Comparison of ENCODE assay signal across 38 cellular contexts in genomic region chr6:112835078-112835477, GRCh38.
"Had no signal": no experiment of that assay in that cellular context is flagged by ENCODE, and none has a peak within 500 bp of the region (broad histone marks: within the 10 kb centered on the region; RNA-seq: fewer than 3 reads in every experiment).

No MANE protein-coding gene starts in this region.

- H3K4me1 Mint-ChIP-seq: activated B cell treated with CpG ODN at 0.5 μM for 24 hours; activated CD4-positive, alpha-beta T cell treated with anti-CD3 and anti-CD28 coated beads for 36 hours; activated CD4-positive, alpha-beta T cell treated with anti-CD3 and anti-CD28 coated beads, Interleukin-2, amount 10 ng/mL, durations not matched to agents 24 days and 14 days; activated CD8-positive, alpha-beta memory T cell treated with anti-CD3 and anti-CD28 coated beads, Interleukin-2, amount 10 ng/mL, durations not matched to agents 7 days and 5 days; activated naive CD4-positive, alpha-beta T cell treated with anti-CD3 and anti-CD28 coated beads, Interleukin-2, amount 50 U/mL, for 24 hours; activated naive CD8-positive, alpha-beta T cell treated with anti-CD3 and anti-CD28 coated beads for 36 hours; activated naive CD8-positive, alpha-beta T cell treated with anti-CD3 and anti-CD28 coated beads, Interleukin-2, amount 50 U/mL, for 24 hours; endodermal cell; T-helper 17 cell had no signal

- H3K27ac ChIP-seq: adrenal gland, body of pancreas, coronary artery, foreskin keratinocyte, gastrocnemius medialis, heart right ventricle, WERI-Rb-1 had no signal

- DNase-seq: activated B cell treated with CpG ODN at 0.5 μM for 24 hours; activated CD4-positive, alpha-beta memory T cell treated with anti-CD3 and anti-CD28 coated beads for 36 hours; activated CD4-positive, alpha-beta T cell treated with anti-CD3 and anti-CD28 coated beads for 36 hours; activated CD4-positive, alpha-beta T cell treated with anti-CD3 and anti-CD28 coated beads, Interleukin-2, amount 10 ng/mL, durations not matched to agents 24 days and 14 days; activated CD4-positive, CD25-positive, alpha-beta regulatory T cell treated with anti-CD3 and anti-CD28 coated beads, Interleukin-2, amount 50 U/mL, for 72 hours; activated CD8-positive, alpha-beta memory T cell treated with anti-CD3 and anti-CD28 coated beads, Interleukin-2, amount 10 ng/mL, durations not matched to agents 7 days and 5 days; activated CD8-positive, alpha-beta memory T cell treated with anti-CD3 and anti-CD28 coated beads, Interleukin-2, amount 50 U/mL, for 4 hours; activated CD8-positive, alpha-beta T cell treated with anti-CD3 and anti-CD28 coated beads, Interleukin-2, amount 10 ng/mL, durations not matched to agents 7 days and 5 days; activated effector memory CD4-positive, alpha-beta T cell treated with anti-CD3 and anti-CD28 coated beads, Interleukin-2, amount 50 U/mL, for 16 hours; activated naive CD4-positive, alpha-beta T cell treated with anti-CD3 and anti-CD28 coated beads for 36 hours; activated naive CD8-positive, alpha-beta T cell treated with anti-CD3 and anti-CD28 coated beads for 36 hours; activated naive CD8-positive, alpha-beta T cell treated with anti-CD3 and anti-CD28 coated beads, Interleukin-2, amount 50 U/mL, for 24 hours; activated T-cell treated with anti-CD3 and anti-CD28 coated beads, Interleukin-2, amount 50 U/mL, for 1 hour; activated T-cell treated with anti-CD3 and anti-CD28 coated beads, Interleukin-2, amount 50 U/mL, for 48 hours; adrenal gland; amygdala; aorta; body of pancreas; caudate nucleus; cerebellar nuclear complex; effector memory CD4-positive, alpha-beta T cell; endodermal cell; foreskin keratinocyte; gastrocnemius medialis; glutamatergic neuron; heart right ventricle; T-helper 1 cell; T-helper 17 cell; T1000; WERI-Rb-1 had no signal

- H3K9me3 ChIP-seq: adrenal gland, body of pancreas, gastrocnemius medialis, heart right ventricle had no signal

- H3K27me3 Mint-ChIP-seq: activated B cell treated with CpG ODN at 0.5 μM for 24 hours; activated CD4-positive, alpha-beta memory T cell treated with anti-CD3 and anti-CD28 coated beads for 36 hours; activated CD4-positive, alpha-beta T cell treated with anti-CD3 and anti-CD28 coated beads for 36 hours; activated CD4-positive, alpha-beta T cell treated with anti-CD3 and anti-CD28 coated beads, Interleukin-2, amount 10 ng/mL, durations not matched to agents 24 days and 14 days; activated CD8-positive, alpha-beta memory T cell treated with anti-CD3 and anti-CD28 coated beads, Interleukin-2, amount 10 ng/mL, durations not matched to agents 7 days and 5 days; activated naive CD4-positive, alpha-beta T cell treated with anti-CD3 and anti-CD28 coated beads, Interleukin-2, amount 50 U/mL, for 24 hours; activated naive CD8-positive, alpha-beta T cell treated with anti-CD3 and anti-CD28 coated beads for 36 hours; activated naive CD8-positive, alpha-beta T cell treated with anti-CD3 and anti-CD28 coated beads, Interleukin-2, amount 50 U/mL, for 24 hours; T-helper 17 cell had no signal

- H3K27me3 ChIP-seq: adrenal gland, body of pancreas, dorsolateral prefrontal cortex, foreskin keratinocyte, gastrocnemius medialis, heart right ventricle had no signal

- H3K27ac Mint-ChIP-seq: activated B cell treated with CpG ODN at 0.5 μM for 24 hours; activated CD4-positive, alpha-beta memory T cell treated with anti-CD3 and anti-CD28 coated beads for 36 hours; activated CD4-positive, alpha-beta T cell treated with anti-CD3 and anti-CD28 coated beads for 36 hours; activated CD4-positive, alpha-beta T cell treated with anti-CD3 and anti-CD28 coated beads, Interleukin-2, amount 10 ng/mL, durations not matched to agents 24 days and 14 days; activated CD8-positive, alpha-beta memory T cell treated with anti-CD3 and anti-CD28 coated beads, Interleukin-2, amount 10 ng/mL, durations not matched to agents 7 days and 5 days; activated CD8-positive, alpha-beta T cell treated with anti-CD3 and anti-CD28 coated beads, Interleukin-2, amount 10 ng/mL, durations not matched to agents 7 days and 5 days; activated naive CD4-positive, alpha-beta T cell treated with anti-CD3 and anti-CD28 coated beads for 36 hours; activated naive CD4-positive, alpha-beta T cell treated with anti-CD3 and anti-CD28 coated beads, Interleukin-2, amount 50 U/mL, for 24 hours; activated naive CD8-positive, alpha-beta T cell treated with anti-CD3 and anti-CD28 coated beads for 36 hours; activated naive CD8-positive, alpha-beta T cell treated with anti-CD3 and anti-CD28 coated beads, Interleukin-2, amount 50 U/mL, for 24 hours; activated T-helper 1 cell treated with anti-CD3 and anti-CD28 coated beads, Interleukin-12 subunit alpha, Interleukin-12 subunit beta, Interleukin-2, Interleukin-4 antibody, amounts not matched to agents 30 ng/mL and 10 ng/mL and 1 ng/mL, durations not matched to agents 14 hours and 24 hours and 36 hours; activated T-helper 2 cell treated with anti-CD3 and anti-CD28 coated beads, Interferon-gamma antibody, Interleukin-2, Interleukin-4, amounts not matched to agents 10 μg/mL and 5 μg/mL and 100 μg/mL, durations not matched to agents 14 hours and 24 hours and 36 hours; dendritic cell treated with granulocyte-macrophage colony-stimulating factor and Interleukin-4, amounts not matched to agents 40 ng/mL and 50 ng/mL, for 4 days; endodermal cell; T-helper 17 cell; T-helper 2 cell treated with Interferon-gamma antibody and Interleukin-4, amounts not matched to agents 5 μg/mL and 100 μg/mL, for 36 hours had no signal

- H3K4me3 ChIP-seq: adrenal gland, body of pancreas, coronary artery, dorsolateral prefrontal cortex, gastrocnemius medialis, heart right ventricle had no signal

- ATAC-seq: activated CD4-positive, alpha-beta T cell treated with anti-CD3 and anti-CD28 coated beads for 36 hours; activated CD8-positive, alpha-beta memory T cell treated with anti-CD3 and anti-CD28 coated beads, Interleukin-2, amount 10 ng/mL, durations not matched to agents 7 days and 5 days; activated CD8-positive, alpha-beta T cell treated with anti-CD3 and anti-CD28 coated beads, Interleukin-2, amount 10 ng/mL, durations not matched to agents 7 days and 5 days; activated naive CD8-positive, alpha-beta T cell treated with anti-CD3 and anti-CD28 coated beads, Interleukin-2, amount 50 U/mL, for 24 hours; body of pancreas; esophagus mucosa; foreskin keratinocyte; gastrocnemius medialis; heart right ventricle; T-helper 17 cell had no signal

- H3K36me3 Mint-ChIP-seq: activated CD4-positive, alpha-beta memory T cell treated with anti-CD3 and anti-CD28 coated beads for 36 hours; activated CD8-positive, alpha-beta memory T cell treated with anti-CD3 and anti-CD28 coated beads, Interleukin-2, amount 10 ng/mL, durations not matched to agents 7 days and 5 days; activated naive CD4-positive, alpha-beta T cell treated with anti-CD3 and anti-CD28 coated beads, Interleukin-2, amount 50 U/mL, for 24 hours; activated naive CD8-positive, alpha-beta T cell treated with anti-CD3 and anti-CD28 coated beads for 36 hours had no signal

- H3K9me3 Mint-ChIP-seq: activated B cell treated with CpG ODN at 0.5 μM for 24 hours; activated CD4-positive, alpha-beta memory T cell treated with anti-CD3 and anti-CD28 coated beads for 36 hours; activated CD4-positive, alpha-beta T cell treated with anti-CD3 and anti-CD28 coated beads, Interleukin-2, amount 10 ng/mL, durations not matched to agents 24 days and 14 days; activated naive CD4-positive, alpha-beta T cell treated with anti-CD3 and anti-CD28 coated beads for 36 hours; activated naive CD4-positive, alpha-beta T cell treated with anti-CD3 and anti-CD28 coated beads, Interleukin-2, amount 50 U/mL, for 24 hours; activated naive CD8-positive, alpha-beta T cell treated with anti-CD3 and anti-CD28 coated beads for 36 hours; activated naive CD8-positive, alpha-beta T cell treated with anti-CD3 and anti-CD28 coated beads, Interleukin-2, amount 50 U/mL, for 24 hours; activated T-helper 1 cell treated with anti-CD3 and anti-CD28 coated beads, Interleukin-12 subunit alpha, Interleukin-12 subunit beta, Interleukin-2, Interleukin-4 antibody, amounts not matched to agents 30 ng/mL and 10 ng/mL and 1 ng/mL, durations not matched to agents 14 hours and 24 hours and 36 hours; activated T-helper 2 cell treated with anti-CD3 and anti-CD28 coated beads, Interferon-gamma antibody, Interleukin-2, Interleukin-4, amounts not matched to agents 10 μg/mL and 5 μg/mL and 100 μg/mL, durations not matched to agents 14 hours and 24 hours and 36 hours; dendritic cell treated with granulocyte-macrophage colony-stimulating factor and Interleukin-4, amounts not matched to agents 40 ng/mL and 50 ng/mL, for 4 days; endodermal cell; T-helper 2 cell treated with Interferon-gamma antibody and Interleukin-4, amounts not matched to agents 5 μg/mL and 100 μg/mL, for 36 hours had no signal

- H3K4me3 Mint-ChIP-seq: activated B cell treated with CpG ODN at 0.5 μM for 24 hours; activated CD4-positive, alpha-beta memory T cell treated with anti-CD3 and anti-CD28 coated beads for 36 hours; activated CD4-positive, alpha-beta T cell treated with anti-CD3 and anti-CD28 coated beads for 36 hours; activated CD4-positive, alpha-beta T cell treated with anti-CD3 and anti-CD28 coated beads, Interleukin-2, amount 10 ng/mL, durations not matched to agents 24 days and 14 days; activated CD8-positive, alpha-beta memory T cell treated with anti-CD3 and anti-CD28 coated beads, Interleukin-2, amount 10 ng/mL, durations not matched to agents 7 days and 5 days; activated CD8-positive, alpha-beta T cell treated with anti-CD3 and anti-CD28 coated beads, Interleukin-2, amount 10 ng/mL, durations not matched to agents 7 days and 5 days; activated naive CD4-positive, alpha-beta T cell treated with anti-CD3 and anti-CD28 coated beads for 36 hours; activated naive CD4-positive, alpha-beta T cell treated with anti-CD3 and anti-CD28 coated beads, Interleukin-2, amount 50 U/mL, for 24 hours; activated naive CD8-positive, alpha-beta T cell treated with anti-CD3 and anti-CD28 coated beads for 36 hours; activated naive CD8-positive, alpha-beta T cell treated with anti-CD3 and anti-CD28 coated beads, Interleukin-2, amount 50 U/mL, for 24 hours; activated T-helper 1 cell treated with anti-CD3 and anti-CD28 coated beads, Interleukin-12 subunit alpha, Interleukin-12 subunit beta, Interleukin-2, Interleukin-4 antibody, amounts not matched to agents 30 ng/mL and 10 ng/mL and 1 ng/mL, durations not matched to agents 14 hours and 24 hours and 36 hours; dendritic cell treated with granulocyte-macrophage colony-stimulating factor and Interleukin-4, amounts not matched to agents 40 ng/mL and 50 ng/mL, for 4 days; endodermal cell; T-helper 17 cell; T-helper 2 cell treated with Interferon-gamma antibody and Interleukin-4, amounts not matched to agents 5 μg/mL and 100 μg/mL, for 36 hours had no signal

- H3K4me1 ChIP-seq: adrenal gland, body of pancreas, foreskin keratinocyte, heart right ventricle had no signal

- H3K36me3 ChIP-seq: adrenal gland, gastrocnemius medialis, heart right ventricle, WERI-Rb-1 had no signal
